Comparison of ENCODE assay signal across 1 cellular context in the genomic region with DNA sequence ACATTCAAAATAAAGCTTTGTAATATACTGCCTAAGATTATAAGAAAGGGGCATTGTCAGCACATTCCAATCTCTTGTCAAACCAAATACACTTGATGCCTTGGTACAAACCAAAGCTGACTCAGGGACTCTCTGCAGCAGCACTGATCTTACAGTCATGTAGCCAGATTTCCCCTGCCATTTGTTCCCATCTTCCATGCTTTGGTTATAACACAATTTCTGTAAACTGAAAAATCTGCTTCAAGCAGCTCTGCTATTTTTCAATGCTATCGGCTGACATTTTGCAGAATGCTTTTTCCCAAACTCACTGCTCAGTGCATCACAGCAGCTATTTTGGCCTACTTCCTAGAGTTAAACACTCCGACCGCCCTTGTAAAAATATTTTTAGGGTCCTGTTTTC.
TF ChIP-seq lines count a peak whose summit lies in the region.

No MANE protein-coding gene starts in this region.

TF ChIP-seq in GM23338, 12 proteins besides CTCF, POLR2A, EP300 and RAD21 (continued from another document):
- TF ChIP-seq ZNF114 (CRISPR knock-in tag; IDR thresholded peaks at IDR 0.05) (no peak), STAT1 (IDR thresholded peaks at IDR 0.05; ENCODE audit: unreplicated experiment) (no peak), POLR2AphosphoS5 (IDR thresholded peaks at IDR 0.05; ENCODE audit: low read depth) (no peak), CREB1 (CRISPR knock-in tag; IDR thresholded peaks at IDR 0.05; ENCODE audit: low read depth) (no peak), EZH2 (IDR thresholded peaks at IDR 0.05; ENCODE audit: low read depth, unreplicated experiment) (no peak), NANOG (IDR thresholded peaks at IDR 0.05; ENCODE audit: borderline replicate concordance) (no peak), JUNB (IDR thresholded peaks at IDR 0.05; ENCODE audit: unreplicated experiment) (no peak), ZNF331 (CRISPR knock-in tag; IDR thresholded peaks at IDR 0.05; ENCODE audit: low read depth) (no peak)
- TF ChIP-seq, protein P1, sequence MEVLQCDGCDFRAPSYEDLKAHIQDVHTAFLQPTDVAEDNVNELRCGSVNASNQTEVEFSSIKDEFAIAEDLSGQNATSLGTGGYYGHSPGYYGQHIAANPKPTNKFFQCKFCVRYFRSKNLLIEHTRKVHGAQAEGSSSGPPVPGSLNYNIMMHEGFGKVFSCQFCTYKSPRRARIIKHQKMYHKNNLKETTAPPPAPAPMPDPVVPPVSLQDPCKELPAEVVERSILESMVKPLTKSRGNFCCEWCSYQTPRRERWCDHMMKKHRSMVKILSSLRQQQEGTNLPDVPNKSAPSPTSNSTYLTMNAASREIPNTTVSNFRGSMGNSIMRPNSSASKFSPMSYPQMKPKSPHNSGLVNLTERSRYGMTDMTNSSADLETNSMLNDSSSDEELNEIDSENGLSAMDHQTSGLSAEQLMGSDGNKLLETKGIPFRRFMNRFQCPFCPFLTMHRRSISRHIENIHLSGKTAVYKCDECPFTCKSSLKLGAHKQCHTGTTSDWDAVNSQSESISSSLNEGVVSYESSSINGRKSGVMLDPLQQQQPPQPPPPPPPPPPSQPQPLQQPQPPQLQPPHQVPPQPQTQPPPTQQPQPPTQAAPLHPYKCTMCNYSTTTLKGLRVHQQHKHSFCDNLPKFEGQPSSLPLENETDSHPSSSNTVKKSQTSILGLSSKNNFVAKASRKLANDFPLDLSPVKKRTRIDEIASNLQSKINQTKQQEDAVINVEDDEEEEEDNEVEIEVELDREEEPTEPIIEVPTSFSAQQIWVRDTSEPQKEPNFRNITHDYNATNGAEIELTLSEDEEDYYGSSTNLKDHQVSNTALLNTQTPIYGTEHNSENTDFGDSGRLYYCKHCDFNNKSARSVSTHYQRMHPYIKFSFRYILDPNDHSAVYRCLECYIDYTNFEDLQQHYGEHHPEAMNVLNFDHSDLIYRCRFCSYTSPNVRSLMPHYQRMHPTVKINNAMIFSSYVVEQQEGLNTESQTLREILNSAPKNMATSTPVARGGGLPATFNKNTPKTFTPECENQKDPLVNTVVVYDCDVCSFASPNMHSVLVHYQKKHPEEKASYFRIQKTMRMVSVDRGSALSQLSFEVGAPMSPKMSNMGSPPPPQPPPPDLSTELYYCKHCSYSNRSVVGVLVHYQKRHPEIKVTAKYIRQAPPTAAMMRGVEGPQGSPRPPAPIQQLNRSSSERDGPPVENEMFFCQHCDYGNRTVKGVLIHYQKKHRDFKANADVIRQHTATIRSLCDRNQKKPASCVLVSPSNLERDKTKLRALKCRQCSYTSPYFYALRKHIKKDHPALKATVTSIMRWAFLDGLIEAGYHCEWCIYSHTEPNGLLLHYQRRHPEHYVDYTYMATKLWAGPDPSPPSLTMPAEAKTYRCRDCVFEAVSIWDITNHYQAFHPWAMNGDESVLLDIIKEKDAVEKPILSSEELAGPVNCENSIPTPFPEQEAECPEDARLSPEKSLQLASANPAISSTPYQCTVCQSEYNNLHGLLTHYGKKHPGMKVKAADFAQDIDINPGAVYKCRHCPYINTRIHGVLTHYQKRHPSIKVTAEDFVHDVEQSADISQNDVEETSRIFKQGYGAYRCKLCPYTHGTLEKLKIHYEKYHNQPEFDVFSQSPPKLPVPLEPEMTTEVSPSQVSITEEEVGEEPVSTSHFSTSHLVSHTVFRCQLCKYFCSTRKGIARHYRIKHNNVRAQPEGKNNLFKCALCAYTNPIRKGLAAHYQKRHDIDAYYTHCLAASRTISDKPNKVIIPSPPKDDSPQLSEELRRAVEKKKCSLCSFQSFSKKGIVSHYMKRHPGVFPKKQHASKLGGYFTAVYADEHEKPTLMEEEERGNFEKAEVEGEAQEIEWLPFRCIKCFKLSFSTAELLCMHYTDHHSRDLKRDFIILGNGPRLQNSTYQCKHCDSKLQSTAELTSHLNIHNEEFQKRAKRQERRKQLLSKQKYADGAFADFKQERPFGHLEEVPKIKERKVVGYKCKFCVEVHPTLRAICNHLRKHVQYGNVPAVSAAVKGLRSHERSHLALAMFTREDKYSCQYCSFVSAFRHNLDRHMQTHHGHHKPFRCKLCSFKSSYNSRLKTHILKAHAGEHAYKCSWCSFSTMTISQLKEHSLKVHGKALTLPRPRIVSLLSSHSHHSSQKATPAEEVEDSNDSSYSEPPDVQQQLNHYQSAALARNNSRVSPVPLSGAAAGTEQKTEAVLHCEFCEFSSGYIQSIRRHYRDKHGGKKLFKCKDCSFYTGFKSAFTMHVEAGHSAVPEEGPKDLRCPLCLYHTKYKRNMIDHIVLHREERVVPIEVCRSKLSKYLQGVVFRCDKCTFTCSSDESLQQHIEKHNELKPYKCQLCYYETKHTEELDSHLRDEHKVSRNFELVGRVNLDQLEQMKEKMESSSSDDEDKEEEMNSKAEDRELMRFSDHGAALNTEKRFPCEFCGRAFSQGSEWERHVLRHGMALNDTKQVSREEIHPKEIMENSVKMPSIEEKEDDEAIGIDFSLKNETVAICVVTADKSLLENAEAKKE (CRISPR knock-in tag; IDR thresholded peaks at IDR 0.05): no peak
